ENCODE assay signal across 11 cellular contexts in genomic region chr7:129781856-129782256, GRCh38.
DNase-seq lines count a peak whose midpoint lies in the region; ATAC-seq, FAIRE-seq and TF ChIP-seq lines count a peak whose summit lies in the region.
"Had no signal": no experiment of that assay in that cellular context is flagged by ENCODE, and none has a peak within 500 bp of the region (broad histone marks: within the 10 kb centered on the region; RNA-seq: fewer than 3 reads in every experiment).

No MANE protein-coding gene starts in this region.

- no peak overlapping the region for H2BK15ac ChIP-seq in H1 (ENCODE audit: low read length)

- no peak overlapping the region for H3K56ac ChIP-seq in H1 (replicated peaks; ENCODE audit: insufficient read length, low read depth, low read length)

- TF ChIP-seq POLR2A in H1 (IDR thresholded peaks at IDR 0.05; ENCODE audit: control extremely low read depth in 1 of 2, low read depth in 2 of 2, low read length in 2 of 2), result peak in 1 of 2 experiments; percentile 38; a peak in 1 of 3 replicates

- TF ChIP-seq RAD21 in H1 (IDR thresholded peaks at IDR 0.05 in 1 of 2, conservative IDR thresholded peaks at IDR 0.05 in 1 of 2; ENCODE audit: low read depth in 2 of 2, low read length in 2 of 2), result no peak

- peak overlapping the region; percentile 82 to 99 for H3K4me2 ChIP-seq in H1 (ENCODE audit: insufficient read depth in 1 of 2, low read depth in 2 of 2, low read length in 2 of 2)
- peak overlapping the region; percentile 50 for H3K4me2 ChIP-seq in smooth muscle cell

- H2BK12ac ChIP-seq in H1 (ENCODE audit: low read depth, low read length), result peak overlapping the region; percentile 87; the same call in 1 of the 2 replicates

- no peak overlapping the region for H2AK5ac ChIP-seq in H1 (ENCODE audit: low read depth, low read length)

- peaks cover 28% of the 10 kb centered on the region for H3K23me2 ChIP-seq in H1 (ENCODE audit: low read depth, low read length)

- H4K20me1 ChIP-seq in H1 (replicated peaks in 1 of 2; ENCODE audit: control insufficient read depth in 1 of 2, insufficient read depth in 2 of 2, low read length in 2 of 2), result peaks cover 24 to 28% of the 10 kb centered on the region in 2 experiments
- H4K20me1 ChIP-seq in smooth muscle cell (ENCODE audit: low read depth), result peaks cover 18% of the 10 kb centered on the region

- H3K27me3 Mint-ChIP-seq in activated CD4-positive, alpha-beta T cell treated with anti-CD3 and anti-CD28 coated beads for 36 hours, result peaks cover 68% of the 10 kb centered on the region

- CTCF ChIA-PET in activated CD4-positive, alpha-beta T cell treated with anti-CD3 and anti-CD28 coated beads for 36 hours (lab: Charles Lee), result interaction anchor here (0.7 to 1.3 kb wide), 3 partner anchors 11 to 134 kb away, joined by 3 read pairs; no protein-coding TSS in a partner anchor
- CTCF ChIA-PET in H1 (lab: Charles Lee; ENCODE audit: partially characterized antibody), result interaction anchor here (0.7 to 2.6 kb wide), 4 partner anchors 39 to 349 kb away, joined by 4 to 10 read pairs (median 6); no protein-coding TSS in a partner anchor

- H4K8ac ChIP-seq in H1 (ENCODE audit: extremely low read depth, insufficient read depth, low read length), result 0 out of 2 replicates have a peak overlapping the region, but pooled peaks have one; percentile 14

- H3K27ac ChIP-seq in H1 (ENCODE audit: low read depth, low read length), result no peak overlapping the region
- no peak overlapping the region for H3K27ac ChIP-seq in smooth muscle cell (ENCODE audit: low read depth)
- H3K27ac ChIP-seq: heart right ventricle, right atrium auricular region had no signal

- peak overlapping the region; percentile 55 to 76 (median 61) for H3K4me3 ChIP-seq in H1 (ENCODE audit: extremely low read depth in 1 of 4, insufficient read depth in 2 of 4, low read depth in 3 of 4, low read length in 4 of 4)
- no peak overlapping the region for H3K4me3 ChIP-seq in smooth muscle cell

- H3K79me2 ChIP-seq in H1 (ENCODE audit: control insufficient read depth in 1 of 2, insufficient read depth in 2 of 2, low read length in 2 of 2) (no peaks in the 10 kb centered on the region; a peak in 1 of 4 replicates), smooth muscle cell (ENCODE audit: low read depth) (no peaks in the 10 kb centered on the region)

- H4K91ac ChIP-seq in H1 (replicated peaks; ENCODE audit: insufficient read length, low read length), result no peak overlapping the region

- H3K79me1 ChIP-seq in H1 (ENCODE audit: low read depth, low read length), result peaks cover 3% of the 10 kb centered on the region; the same call in 1 of the 2 replicates

- no peak for TF ChIP-seq EP300 in H1 (IDR thresholded peaks at IDR 0.05; ENCODE audit: borderline replicate concordance in 1 of 2, low read depth in 2 of 2, low read length in 2 of 2)

- TF ChIP-seq CTCF in H1 (IDR thresholded peaks at IDR 0.05; ENCODE audit: control extremely low read depth in 1 of 3, insufficient read depth in 1 of 3, low read depth in 1 of 3, low read length in 3 of 3) (no peak), smooth muscle cell (IDR thresholded peaks at IDR 0.05; ENCODE audit: borderline replicate concordance, insufficient read depth, poor library complexity, severe bottlenecking) (no peak)

- H3F3A ChIP-seq in smooth muscle cell (ENCODE audit: low read depth), result no peaks in the 10 kb centered on the region

- no peak overlapping the region for H4K5ac ChIP-seq in H1 (ENCODE audit: insufficient read length, low read depth, low read length)

- H3K27ac Mint-ChIP-seq in activated CD4-positive, alpha-beta T cell treated with anti-CD3 and anti-CD28 coated beads for 36 hours, result no peak overlapping the region
- H3K27ac Mint-ChIP-seq: stimulated activated naive CD8-positive, alpha-beta T cell treated with anti-CD3 and anti-CD28 coated beads, Interleukin-15, Interleukin-2, amounts not matched to agents 100 ng/mL and 50 ng/mL, for 24 hours had no signal

- H3K18ac ChIP-seq in H1 (ENCODE audit: extremely low read depth, low read length), result peak overlapping the region; percentile 9; the same call in 1 of the 2 replicates

- H2BK5ac ChIP-seq in H1 (ENCODE audit: low read depth, low read length), result peak overlapping the region; percentile 8; the same call in 1 of the 2 replicates

- H3K4ac ChIP-seq in H1 (replicated peaks; ENCODE audit: insufficient read length, low read depth, low read length), result no peak overlapping the region

- no peak overlapping the region for H2BK120ac ChIP-seq in H1 (replicated peaks; ENCODE audit: low read depth, low read length)

- no peaks in the 10 kb centered on the region for H3K9me3 Mint-ChIP-seq in activated CD4-positive, alpha-beta T cell treated with anti-CD3 and anti-CD28 coated beads for 36 hours (ENCODE audit: low read depth)
- H3K9me3 Mint-ChIP-seq: stimulated activated naive CD8-positive, alpha-beta T cell treated with anti-CD3 and anti-CD28 coated beads, Interleukin-15, Interleukin-2, amounts not matched to agents 100 ng/mL and 50 ng/mL, for 24 hours had no signal

- 1% methylated on average over 15 of the region's 43 CpGs; no CpG with 5 or more reads in 1 of the 2 experiments for WGBS in H1 (ENCODE audit: extremely low coverage in 1 of 2, insufficient coverage in 1 of 2, insufficient read length in 1 of 2, insufficient replicate concordance in 2 of 2, low coverage in 1 of 2, low lambda C conversion rate in 2 of 2, missing lambda C conversion rate in 1 of 2), 2 experiments
- WGBS in smooth muscle cell (ENCODE audit: low lambda C conversion rate), result under 1% methylated on average over 33 of the region's 43 CpGs

- H3K4me1 Mint-ChIP-seq in activated CD4-positive, alpha-beta T cell treated with anti-CD3 and anti-CD28 coated beads for 36 hours, result peaks cover 41% of the 10 kb centered on the region

- H3K4me1 ChIP-seq in H1 (replicated peaks in 1 of 4; ENCODE audit: control insufficient read depth in 3 of 4, insufficient read depth in 4 of 4, low read length in 3 of 4), result peaks cover 7 to 54% (median 40%) of the 10 kb centered on the region in 4 experiments
- peaks cover 43% of the 10 kb centered on the region for H3K4me1 ChIP-seq in smooth muscle cell (ENCODE audit: low read depth)

- ATAC-seq in activated CD4-positive, alpha-beta T cell treated with anti-CD3 and anti-CD28 coated beads for 36 hours, result no peak
- ATAC-seq in GM21529 (IDR thresholded peaks at IDR 0.05; ENCODE audit: unreplicated experiment) (no peak), HG03521 (IDR thresholded peaks at IDR 0.05; ENCODE audit: unreplicated experiment) (no peak)
- ATAC-seq: heart right ventricle had no signal

- no peak for FAIRE-seq in H1 (lab: Jason Lieb, UNC)

- H3K9ac ChIP-seq in H1 (replicated peaks in 1 of 4; ENCODE audit: extremely low read depth in 1 of 4, low read depth in 3 of 4, low read length in 3 of 4), result no peak overlapping the region
- H3K9ac ChIP-seq in smooth muscle cell (ENCODE audit: low read depth), result no peak overlapping the region

- H3K36me3 ChIP-seq in H1 (ENCODE audit: control insufficient read depth in 2 of 4, insufficient read depth in 4 of 4, low read length in 3 of 4) (peaks cover 0 to 8% (median 0%) of the 10 kb centered on the region in 4 experiments; a peak in 2 of 8 replicates), smooth muscle cell (ENCODE audit: low read depth) (no peaks in the 10 kb centered on the region)
- H3K36me3 ChIP-seq: heart right ventricle, right atrium auricular region had no signal

- peak overlapping the region; percentile 66 for H3K4me3 Mint-ChIP-seq in activated CD4-positive, alpha-beta T cell treated with anti-CD3 and anti-CD28 coated beads for 36 hours

- H2AFZ ChIP-seq in H1 (ENCODE audit: low read length) (no peak overlapping the region), smooth muscle cell (ENCODE audit: low read depth) (no peak overlapping the region)

- peak; percentile 35 for DNase-seq in activated CD4-positive, alpha-beta T cell treated with anti-CD3 and anti-CD28 coated beads for 36 hours
- no peak for DNase-seq in activated CD4-positive, alpha-beta T cell treated with anti-CD3 and anti-CD28 coated beads for 4 hours
- DNase-seq in NCI-H2196 (lab: John Stamatoyannopoulos, UW; ENCODE audit: unreplicated experiment), result peak; percentile 54
- DNase-seq in H1 (ENCODE audit: low read depth in 1 of 2, low spot score in 2 of 2), result peak in 1 of 2 experiments; percentile 90
- no peak for DNase-seq in smooth muscle cell (lab: John Stamatoyannopoulos, UW; ENCODE audit: unreplicated experiment)
- no peak for DNase-seq in NCI-H446 (lab: John Stamatoyannopoulos, UW)
- DNase-seq: heart right ventricle had no signal

- H3K14ac ChIP-seq in H1 (ENCODE audit: insufficient read length), result no peak overlapping the region

- intact Hi-C loops in activated CD4-positive, alpha-beta T cell treated with anti-CD3 and anti-CD28 coated beads for 36 hours (cut with DNase I, micrococcal nuclease), result loop anchor here (2.0 to 10.0 kb wide), 6 partner anchors 43 to 953 kb away; partner anchors contain the start of genes AHCYL2 (in 1 of the 2), KLF14 (in 1 of the 2), SMKR1 (in 1 of the 2) and STRIP2 (in 1 of the 2)

- no peak overlapping the region for H3K23ac ChIP-seq in H1 (ENCODE audit: insufficient read length)

- H3K27me3 ChIP-seq in H1 (replicated peaks in 1 of 4; ENCODE audit: control insufficient read depth in 3 of 4, extremely low read depth in 1 of 4, insufficient read depth in 3 of 4, low read length in 3 of 4) (peaks cover 65 to 86% (median 84%) of the 10 kb centered on the region in 4 experiments), smooth muscle cell (ENCODE audit: low read depth) (peaks cover 100% of the 10 kb centered on the region)

- H3K9me3 ChIP-seq in H1 (ENCODE audit: insufficient read depth in 2 of 2, low read depth in 1 of 2, low read length in 1 of 2), result no peaks in the 10 kb centered on the region
- no peaks in the 10 kb centered on the region for H3K9me3 ChIP-seq in smooth muscle cell (replicated peaks; ENCODE audit: low read depth)
- H3K9me3 ChIP-seq: heart right ventricle, right atrium auricular region had no signal

- POLR2A ChIA-PET in activated CD4-positive, alpha-beta T cell treated with anti-CD3 and anti-CD28 coated beads for 36 hours (lab: Charles Lee), result interaction anchor here (0.6 kb wide), 1 partner anchor 1197 kb away, joined by 3 read pairs; no protein-coding TSS in a partner anchor
- POLR2A ChIA-PET in H1 (lab: Charles Lee; ENCODE audit: partially characterized antibody), result interaction anchor here (0.8 to 5.9 kb wide), 13 partner anchors 9 to 174 kb away, joined by 3 to 33 read pairs (median 6); partner anchors contain the start of gene NRF1

- no peaks in the 10 kb centered on the region for H3K36me3 Mint-ChIP-seq in activated CD4-positive, alpha-beta T cell treated with anti-CD3 and anti-CD28 coated beads for 36 hours (ENCODE audit: low read depth)

- H2BK20ac ChIP-seq in H1 (ENCODE audit: low read length), result 0 out of 2 replicates have a peak overlapping the region, but pooled peaks have one; percentile 23

TF ChIP-seq in H1, 55 proteins besides CTCF, POLR2A, EP300 and RAD21:
- no peak for TF ChIP-seq EZH2 (IDR thresholded peaks at IDR 0.05; ENCODE audit: low read depth, low read length, severe bottlenecking)
- peak; percentile 56; the same call in 1 of the 2 replicates for TF ChIP-seq TBP (IDR thresholded peaks at IDR 0.05; ENCODE audit: low read depth, low read length)
- TF ChIP-seq TAF1 (IDR thresholded peaks at IDR 0.05; ENCODE audit: low read depth, low read length), result peak; percentile 36; the same call in 1 of the 2 replicates

Comparison
In these comparisons a context has a peak if more than half of its experiments do, and no peak if none do; other contexts are left out.
1. DNase-seq: peak in activated CD4-positive, alpha-beta T cell treated with anti-CD3 and anti-CD28 coated beads for 36 hours (single experiment) and NCI-H2196 (single experiment); none in activated CD4-positive, alpha-beta T cell treated with anti-CD3 and anti-CD28 coated beads for 4 hours (0 of 2), smooth muscle cell (single experiment) and NCI-H446 (0 of 2).